ENCODE assay signal across 13 cellular contexts in the genomic region with DNA sequence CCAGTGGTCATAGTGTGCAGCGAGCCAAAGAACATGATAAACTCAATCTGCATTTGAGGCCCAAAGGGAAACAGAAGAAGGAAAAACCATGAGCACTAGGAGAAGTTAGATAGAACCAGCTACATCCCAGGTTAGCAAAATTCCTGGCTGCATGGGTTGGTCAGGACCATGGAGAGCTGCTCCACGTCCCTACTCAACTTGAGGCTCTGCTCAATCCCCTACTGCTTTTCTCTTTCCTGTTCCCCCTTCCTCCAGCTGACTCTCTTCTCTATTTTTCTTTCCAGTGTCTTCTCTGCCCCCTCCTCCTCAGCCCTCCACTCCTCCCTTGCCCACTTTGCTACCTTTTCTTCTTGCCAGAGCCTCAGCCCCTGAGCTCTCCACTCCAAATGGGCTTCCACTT. TPM values are rescaled to one million over a fixed set of nuclear protein-coding genes. Genes with fewer than 3 reads are reported as not detected.
A peak's percentile ranks its signal among the peaks of the same experiment; 100 is the strongest.
DNase-seq lines count a peak whose midpoint lies in the region; ATAC-seq and TF ChIP-seq lines count a peak whose summit lies in the region.
"Had no signal": no experiment of that assay in that cellular context is flagged by ENCODE, and none has a peak within 500 bp of the region (broad histone marks: within the 10 kb centered on the region; RNA-seq: fewer than 3 reads in every experiment).

No MANE protein-coding gene starts in this region.

- no peak overlapping the region for H3K4me3 ChIP-seq in DND-41 (ENCODE audit: low read depth in 1 of 2, low read length in 2 of 2)

- H3K27me3 ChIP-seq in DND-41 (ENCODE audit: insufficient read depth, low read length, poor library complexity), result no peaks in the 10 kb centered on the region

- no peak overlapping the region for H3K4me2 ChIP-seq in DND-41 (ENCODE audit: insufficient read depth, low read length)

- H3K4me1 ChIP-seq in DND-41 (ENCODE audit: insufficient read depth, low read length), result no peaks in the 10 kb centered on the region

- peaks cover 3% of the 10 kb centered on the region; the same call in 1 of the 2 replicates for H4K20me1 ChIP-seq in DND-41 (ENCODE audit: insufficient read depth, low read length)

- H3K4me1 Mint-ChIP-seq in osteocyte (ENCODE audit: unreplicated experiment), result no peaks in the 10 kb centered on the region

- ATAC-seq in DND-41 (ENCODE audit: insufficient read depth, low read depth) (peak; percentile 78), GM19023 (IDR thresholded peaks at IDR 0.05; ENCODE audit: unreplicated experiment) (no peak)
- ATAC-seq in activated CD4-positive, CD25-positive, alpha-beta regulatory T cell treated with anti-CD3 and anti-CD28 coated beads, Interleukin-2, amount 50 U/mL, for 24 hours, result no peak
- ATAC-seq: stimulated activated naive B cell treated with anti-CD40 and anti-IgM and Interleukin-4, amounts not matched to agents 10 μg/mL and 1 μg/mL and 100 μg/mL, for 72 hours had no signal

- H3K27me3 Mint-ChIP-seq in osteocyte (ENCODE audit: unreplicated experiment), result peaks cover 5% of the 10 kb centered on the region

- H3K36me3 ChIP-seq in DND-41 (ENCODE audit: insufficient read depth, low read length), result no peaks in the 10 kb centered on the region

- no peaks in the 10 kb centered on the region for H3K36me3 Mint-ChIP-seq in osteocyte (ENCODE audit: unreplicated experiment)

- peaks cover 4% of the 10 kb centered on the region for H3K9me3 Mint-ChIP-seq in osteocyte (ENCODE audit: unreplicated experiment)

- H3K4me3 Mint-ChIP-seq in osteocyte (ENCODE audit: unreplicated experiment), result no peak overlapping the region
- H3K4me3 Mint-ChIP-seq: stimulated activated naive B cell treated with anti-CD40 and anti-IgM and Interleukin-4, amounts not matched to agents 10 μg/mL and 1 μg/mL and 100 μg/mL, for 72 hours had no signal

- DNase-seq in DND-41 (peak; percentile 56), HuH-7 (ENCODE audit: low spot score) (peak; percentile 49), UCSD-AML1 (lab: John Stamatoyannopoulos, UW; ENCODE audit: unreplicated experiment) (peak; percentile 41), iPS-NIHi11 (ENCODE audit: low spot score) (peak; percentile 76), osteocyte (ENCODE audit: extremely low spot score, unreplicated experiment) (no peak), DMS79 treated with DMSO at 0.1 percent for 48 hours (lab: John Stamatoyannopoulos, UW) (no peak)
- DNase-seq: activated CD8-positive, alpha-beta memory T cell treated with anti-CD3 and anti-CD28 coated beads, Interleukin-2, amount 50 U/mL, for 48 hours; cerebellar nuclear complex; head of caudate nucleus; NCI-H2107; stimulated activated naive B cell treated with anti-CD40 and anti-IgM and Interleukin-4, amounts not matched to agents 10 μg/mL and 1 μg/mL and 100 μg/mL, for 72 hours had no signal

- H3K9me3 ChIP-seq in DND-41 (ENCODE audit: insufficient read depth, low read length, severe bottlenecking), result no peaks in the 10 kb centered on the region

- TF ChIP-seq CTCF in DND-41 (IDR thresholded peaks at IDR 0.05; ENCODE audit: borderline replicate concordance, extremely low read depth, low read length, poor library complexity, severe bottlenecking), result no peak
- no peak for TF ChIP-seq CTCF in osteocyte (IDR thresholded peaks at IDR 0.05)

- H3K27ac ChIP-seq in DND-41 (ENCODE audit: low read length), result no peak overlapping the region

- no peaks in the 10 kb centered on the region for H3K79me2 ChIP-seq in DND-41 (ENCODE audit: insufficient read depth, low read length)

- H2AFZ ChIP-seq in DND-41 (ENCODE audit: low read depth, low read length), result no peak overlapping the region

- no peak overlapping the region for H3K27ac Mint-ChIP-seq in osteocyte (ENCODE audit: unreplicated experiment)
- H3K27ac Mint-ChIP-seq: stimulated activated naive B cell treated with anti-CD40 and anti-IgM and Interleukin-4, amounts not matched to agents 10 μg/mL and 1 μg/mL and 100 μg/mL, for 72 hours had no signal

- no peak overlapping the region for H3K9ac ChIP-seq in DND-41 (ENCODE audit: low read depth, low read length)

RNA-seq across cellular contexts. Expression of gene VSIR, which starts 21.9 kb away (rescaled TPM):
- 0.16 and 0.75 TPM in 2 replicates for total RNA-seq in osteocyte

RNA-seq across cellular contexts. Expression of gene PSAP, which starts 55.8 kb away (rescaled TPM):
- total RNA-seq in osteocyte, result 1,262 and 1,314 TPM in 2 replicates

Comparison
In these comparisons a context has a peak if more than half of its experiments do, and no peak if none do; other contexts are left out.
1. DNase-seq: peak in DND-41 (single experiment), HuH-7 (single experiment), UCSD-AML1 (single experiment) and iPS-NIHi11 (single experiment); none in osteocyte (single experiment) and DMS79 treated with DMSO at 0.1 percent for 48 hours (single experiment).